In genomic region chrX:103823591-103823990, GRCh38 we compare ENCODE assay signal across 18 cellular contexts. TPM values are rescaled to one million over a fixed set of nuclear protein-coding genes. Genes with fewer than 3 reads are reported as not detected.
"Had no signal": no experiment of that assay in that cellular context is flagged by ENCODE, and none has a peak within 500 bp of the region (broad histone marks: within the 10 kb centered on the region; RNA-seq: fewer than 3 reads in every experiment).

No MANE protein-coding gene starts in this region.

- H3K4me1 ChIP-seq: adrenal gland, left ventricle myocardium inferior, thyroid gland had no signal

- DNase-seq: activated CD4-positive, alpha-beta memory T cell treated with anti-CD3 and anti-CD28 coated beads for 36 hours; activated CD4-positive, alpha-beta T cell treated with anti-CD3 and anti-CD28 coated beads for 36 hours; activated effector memory CD4-positive, alpha-beta T cell treated with Interleukin-2 at 50 U/mL for 16 hours; activated T-cell treated with anti-CD3 and anti-CD28 coated beads, Interleukin-2, amount 50 U/mL, for 4 hours; adrenal gland; dorsolateral prefrontal cortex; foreskin melanocyte; kidney; left ventricle myocardium inferior; mammary epithelial cell; nephron progenitor cell; nucleus accumbens; stimulated activated CD4-positive, alpha-beta T cell treated with anti-CD3 and anti-CD28 coated beads, Interleukin-12 subunit alpha, Interleukin-12 subunit beta, amount 100 ng/mL, for 4 hours; stimulated activated CD4-positive, alpha-beta T cell treated with anti-CD3 and anti-CD28 coated beads, Interleukin-1b, Interleukin-23, amount 100 ng/mL, for 48 hours; stimulated activated CD8-positive, alpha-beta memory T cell treated with anti-CD3 and anti-CD28 coated beads, Interleukin-4, amount 100 ng/mL, for 48 hours; stimulated activated naive CD4-positive, alpha-beta T cell; thyroid gland had no signal

- H3K4me3 ChIP-seq: adrenal gland, dorsolateral prefrontal cortex, left ventricle myocardium inferior, thyroid gland had no signal

- H3K27me3 ChIP-seq: thyroid gland had no signal

- ATAC-seq: activated CD4-positive, alpha-beta T cell treated with anti-CD3 and anti-CD28 coated beads for 36 hours; activated T-cell treated with anti-CD3 and anti-CD28 coated beads, Interleukin-2, amount 50 U/mL, for 4 hours; WTC11 had no signal

- H3K36me3 ChIP-seq: adrenal gland, left ventricle myocardium inferior, thyroid gland had no signal

- H3K9me3 ChIP-seq: adrenal gland, left ventricle myocardium inferior, thyroid gland had no signal

- H3K27ac ChIP-seq: adrenal gland, left ventricle myocardium inferior, thyroid gland had no signal

RNA-seq across cellular contexts. Expression of gene PLP1, which starts 47.0 kb away (rescaled TPM):
- total RNA-seq: activated CD4-positive, alpha-beta memory T cell treated with anti-CD3 and anti-CD28 coated beads for 36 hours; activated CD4-positive, alpha-beta T cell treated with anti-CD3 and anti-CD28 coated beads for 36 hours; activated T-cell treated with anti-CD3 and anti-CD28 coated beads, Interleukin-2, amount 50 U/mL, for 4 hours; mammary epithelial cell had no signal
